Comparison of ENCODE assay signal across 8 cellular contexts in the genomic region with DNA sequence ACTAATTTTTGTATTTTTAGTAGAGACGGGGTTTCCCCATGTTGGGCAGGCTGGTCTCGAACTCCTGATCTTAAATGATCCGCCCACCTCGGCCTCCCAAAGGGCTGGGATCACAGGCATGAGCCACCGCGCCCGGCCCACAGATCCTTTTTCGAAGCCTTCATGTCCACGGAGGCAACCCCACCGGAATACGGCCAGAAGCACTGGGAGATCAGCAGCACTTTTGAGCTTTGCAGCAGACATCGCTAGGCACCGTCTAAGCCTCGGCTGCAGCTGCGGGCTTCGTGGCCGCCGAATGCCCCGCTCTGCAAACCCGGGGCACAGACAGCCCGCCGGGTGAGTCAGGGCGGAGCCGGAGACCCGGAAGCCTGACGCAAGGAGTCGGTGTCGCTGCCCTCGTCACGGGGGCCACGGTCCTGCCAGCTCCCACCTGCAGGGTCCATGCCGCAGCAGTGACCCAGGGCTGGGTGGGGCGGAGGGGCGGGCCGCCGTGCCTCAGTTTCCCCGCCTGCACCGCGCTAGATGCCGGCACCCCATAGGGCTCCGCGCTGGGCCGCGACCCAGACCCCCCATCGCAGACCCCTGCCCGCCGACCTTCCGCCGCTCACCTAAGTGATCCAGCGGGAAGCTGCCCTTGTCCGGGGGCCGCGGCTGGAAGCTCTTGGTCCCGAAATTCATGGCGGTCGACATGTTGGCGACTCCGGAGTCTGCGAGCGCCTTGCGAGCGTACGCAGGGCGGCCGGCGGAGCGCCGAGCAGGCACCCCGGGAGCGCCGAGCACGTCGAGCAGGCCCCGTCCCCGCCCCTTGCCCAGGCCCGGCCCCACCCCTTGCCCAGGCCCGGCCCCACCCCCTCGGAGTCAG. TPM values are rescaled to one million over a fixed set of nuclear protein-coding genes. Genes with fewer than 3 reads are reported as not detected.
DNase-seq lines count a peak whose midpoint lies in the region; ATAC-seq and TF ChIP-seq lines count a peak whose summit lies in the region.

A gene with protein sequence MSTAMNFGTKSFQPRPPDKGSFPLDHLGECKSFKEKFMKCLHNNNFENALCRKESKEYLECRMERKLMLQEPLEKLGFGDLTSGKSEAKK (minus strand): TSS at position 730 of the 862 bp plus-strand sequence. CDS start 40 bp downstream, at position 690.

- peak within 1 kb of the TSS; percentile 99 for H3K9ac ChIP-seq in fibroblast of lung (ENCODE audit: insufficient read depth, low read length)

- H3K4me3 ChIP-seq in fibroblast of lung (replicated peaks in 1 of 4; ENCODE audit: control extremely low read depth in 1 of 4, insufficient read depth in 1 of 4, low read depth in 3 of 4, low read length in 4 of 4) = peak within 1 kb of the TSS; percentile 66 to 98 (median 86)

- POLR2A ChIA-PET in naive thymus-derived CD8-positive, alpha-beta T cell (lab: Charles Lee) = interaction anchor here (0.5 to 4.9 kb wide), 23 partner anchors 8 to 185 kb away, joined by 3 to 41 read pairs (median 5); a partner anchor contains a TSS

- H3K79me2 ChIP-seq in fibroblast of lung (ENCODE audit: control insufficient read depth, insufficient read depth, low read length) = peaks cover 41% of the 10 kb centered on the region

- H3K4me3 Mint-ChIP-seq in activated T-helper 1 cell treated with anti-CD3 and anti-CD28 coated beads, Interleukin-12 subunit alpha, Interleukin-12 subunit beta, Interleukin-2, Interleukin-4 antibody, amounts not matched to agents 30 ng/mL and 10 ng/mL and 1 ng/mL, durations not matched to agents 14 hours and 24 hours and 36 hours = peak within 1 kb of the TSS; percentile 97
- H3K4me3 Mint-ChIP-seq in naive thymus-derived CD8-positive, alpha-beta T cell = peak within 1 kb of the TSS; percentile 83 to 95 (median 90)
- peak within 1 kb of the TSS; percentile 94 for H3K4me3 Mint-ChIP-seq in stimulated activated memory B cell treated with anti-CD40 and anti-IgM and Interleukin-4, amounts not matched to agents 10 μg/mL and 1 μg/mL and 100 μg/mL, for 72 hours

- peaks cover 11% of the 10 kb centered on the region for H3K36me3 ChIP-seq in fibroblast of lung (ENCODE audit: control insufficient read depth, insufficient read depth, low read length)

- no peaks in the 10 kb centered on the region for H3K27me3 ChIP-seq in fibroblast of lung (ENCODE audit: control insufficient read depth, insufficient read depth, low read length)

- no peaks in the 10 kb centered on the region for H3K27me3 Mint-ChIP-seq in activated T-helper 1 cell treated with anti-CD3 and anti-CD28 coated beads, Interleukin-12 subunit alpha, Interleukin-12 subunit beta, Interleukin-2, Interleukin-4 antibody, amounts not matched to agents 30 ng/mL and 10 ng/mL and 1 ng/mL, durations not matched to agents 14 hours and 24 hours and 36 hours (ENCODE audit: insufficient read depth)
- no peaks in the 10 kb centered on the region for H3K27me3 Mint-ChIP-seq in naive thymus-derived CD8-positive, alpha-beta T cell
- H3K27me3 Mint-ChIP-seq in stimulated activated memory B cell treated with anti-CD40 and anti-IgM and Interleukin-4, amounts not matched to agents 10 μg/mL and 1 μg/mL and 100 μg/mL, for 72 hours = no peaks in the 10 kb centered on the region

- H4K20me1 ChIP-seq in fibroblast of lung (ENCODE audit: control insufficient read depth, extremely low read depth, insufficient read depth, low read length) = no peaks in the 10 kb centered on the region

- H3K27ac Mint-ChIP-seq in activated T-helper 1 cell treated with anti-CD3 and anti-CD28 coated beads, Interleukin-12 subunit alpha, Interleukin-12 subunit beta, Interleukin-2, Interleukin-4 antibody, amounts not matched to agents 30 ng/mL and 10 ng/mL and 1 ng/mL, durations not matched to agents 14 hours and 24 hours and 36 hours = peak within 1 kb of the TSS; percentile 94
- peak within 1 kb of the TSS; percentile 74 to 94 (median 91) for H3K27ac Mint-ChIP-seq in naive thymus-derived CD8-positive, alpha-beta T cell
- peak within 1 kb of the TSS; percentile 91 for H3K27ac Mint-ChIP-seq in stimulated activated memory B cell treated with anti-CD40 and anti-IgM and Interleukin-4, amounts not matched to agents 10 μg/mL and 1 μg/mL and 100 μg/mL, for 72 hours

- intact Hi-C loops in activated T-helper 1 cell treated with anti-CD3 and anti-CD28 coated beads, Interleukin-12 subunit alpha, Interleukin-12 subunit beta, Interleukin-2, Interleukin-4 antibody, amounts not matched to agents 30 ng/mL and 10 ng/mL and 1 ng/mL, durations not matched to agents 14 hours and 24 hours and 36 hours (cut with micrococcal nuclease) = loop anchor here (1.0 to 10.0 kb wide), 10 partner anchors 20 to 190 kb away; a partner anchor contains a TSS

- peak within 1 kb of the TSS; percentile 98 for H3K27ac ChIP-seq in fibroblast of lung (ENCODE audit: insufficient read depth, low read length)

- H3K4me1 ChIP-seq in fibroblast of lung (ENCODE audit: control insufficient read depth, extremely low read depth, insufficient read depth, low read length) = peaks cover 3% of the 10 kb centered on the region

- H3K36me3 Mint-ChIP-seq in activated T-helper 1 cell treated with anti-CD3 and anti-CD28 coated beads, Interleukin-12 subunit alpha, Interleukin-12 subunit beta, Interleukin-2, Interleukin-4 antibody, amounts not matched to agents 30 ng/mL and 10 ng/mL and 1 ng/mL, durations not matched to agents 14 hours and 24 hours and 36 hours (ENCODE audit: low read depth) = peaks cover 20% of the 10 kb centered on the region
- H3K36me3 Mint-ChIP-seq in naive thymus-derived CD8-positive, alpha-beta T cell = peaks cover 0 to 32% (median 0%) of the 10 kb centered on the region in 3 donors
- H3K36me3 Mint-ChIP-seq in stimulated activated memory B cell treated with anti-CD40 and anti-IgM and Interleukin-4, amounts not matched to agents 10 μg/mL and 1 μg/mL and 100 μg/mL, for 72 hours = peaks cover 19% of the 10 kb centered on the region

- no peaks in the 10 kb centered on the region for H3K9me3 ChIP-seq in fibroblast of lung (ENCODE audit: control insufficient read depth, insufficient read depth, low read depth, low read length)

- H3K9me3 Mint-ChIP-seq in activated T-helper 1 cell treated with anti-CD3 and anti-CD28 coated beads, Interleukin-12 subunit alpha, Interleukin-12 subunit beta, Interleukin-2, Interleukin-4 antibody, amounts not matched to agents 30 ng/mL and 10 ng/mL and 1 ng/mL, durations not matched to agents 14 hours and 24 hours and 36 hours = no peaks in the 10 kb centered on the region
- H3K9me3 Mint-ChIP-seq in naive thymus-derived CD8-positive, alpha-beta T cell = no peaks in the 10 kb centered on the region
- H3K9me3 Mint-ChIP-seq in stimulated activated memory B cell treated with anti-CD40 and anti-IgM and Interleukin-4, amounts not matched to agents 10 μg/mL and 1 μg/mL and 100 μg/mL, for 72 hours = no peaks in the 10 kb centered on the region

- DNase-seq in DMS153 treated with DMSO at 0.1 percent for 48 hours (lab: John Stamatoyannopoulos, UW; ENCODE audit: unreplicated experiment) = peak; percentile 70
- peak; percentile 71 for DNase-seq in KBM-7
- DNase-seq in RPMI8226 = peak; percentile 94
- peak; percentile 85 for DNase-seq in activated T-helper 1 cell treated with anti-CD3 and anti-CD28 coated beads, Interleukin-12 subunit alpha, Interleukin-12 subunit beta, Interleukin-2, Interleukin-4 antibody, amounts not matched to agents 30 ng/mL and 10 ng/mL and 1 ng/mL, durations not matched to agents 14 hours and 24 hours and 36 hours (ENCODE audit: low spot score)
- peak; percentile 87 to 89 for DNase-seq in fibroblast of lung (ENCODE audit: low read depth in 2 of 2)
- peak; percentile 83 to 95 (median 90) for DNase-seq in naive thymus-derived CD8-positive, alpha-beta T cell

- H2AFZ ChIP-seq in fibroblast of lung (ENCODE audit: low read length) = peak within 1 kb of the TSS; percentile 67

- peak within 1 kb of the TSS; percentile 97 for H3K4me2 ChIP-seq in fibroblast of lung (ENCODE audit: extremely low read depth, insufficient read depth, low read length)

- peak; percentile 74 for ATAC-seq in GM21717 (IDR thresholded peaks at IDR 0.05; ENCODE audit: unreplicated experiment)
- peak; percentile 89 to 91 for ATAC-seq in naive thymus-derived CD8-positive, alpha-beta T cell
- peak; percentile 95 for ATAC-seq in stimulated activated memory B cell treated with anti-CD40 and anti-IgM and Interleukin-4, amounts not matched to agents 10 μg/mL and 1 μg/mL and 100 μg/mL, for 72 hours

- no peak for TF ChIP-seq CTCF in fibroblast of lung (conservative IDR thresholded peaks at IDR 0.05 in 1 of 2, IDR thresholded peaks at IDR 0.05 in 1 of 2; ENCODE audit: low read depth in 1 of 2, low read length in 2 of 2)

- in situ Hi-C loops in KBM-7 (cut with MboI; ENCODE audit: low pct_unique_long_range_greater_than_20kb, low sequenced_read_pairs) = no loop called here

- peaks cover 5% of the 10 kb centered on the region for H3K4me1 Mint-ChIP-seq in activated T-helper 1 cell treated with anti-CD3 and anti-CD28 coated beads, Interleukin-12 subunit alpha, Interleukin-12 subunit beta, Interleukin-2, Interleukin-4 antibody, amounts not matched to agents 30 ng/mL and 10 ng/mL and 1 ng/mL, durations not matched to agents 14 hours and 24 hours and 36 hours (ENCODE audit: low read depth)
- H3K4me1 Mint-ChIP-seq in naive thymus-derived CD8-positive, alpha-beta T cell = peaks cover 10 to 39% (median 27%) of the 10 kb centered on the region in 4 donors
- H3K4me1 Mint-ChIP-seq in stimulated activated memory B cell treated with anti-CD40 and anti-IgM and Interleukin-4, amounts not matched to agents 10 μg/mL and 1 μg/mL and 100 μg/mL, for 72 hours = peaks cover 38% of the 10 kb centered on the region

RNA-seq across cellular contexts. Expression of the gene that starts here (rescaled TPM):
- 14.3 and 18.6 TPM in 2 replicates for total RNA-seq in activated T-helper 1 cell treated with anti-CD3 and anti-CD28 coated beads, Interleukin-12 subunit alpha, Interleukin-12 subunit beta, Interleukin-2, Interleukin-4 antibody, amounts not matched to agents 30 ng/mL and 10 ng/mL and 1 ng/mL, durations not matched to agents 14 hours and 24 hours and 36 hours
- 9.2 and 11.7 TPM in 2 replicates for total RNA-seq in fibroblast of lung
- 4.0 and 4.3 TPM in 2 replicates for polyA plus RNA-seq in fibroblast of lung
- polyA plus RNA-seq in fibroblast of lung (2012) = 5.0 and 5.3 TPM in 2 replicates
- polyA minus RNA-seq in fibroblast of lung (ENCODE audit: low replicate concordance) = 1.6 and 4.4 TPM in 2 replicates
- total RNA-seq in naive thymus-derived CD8-positive, alpha-beta T cell = 10 to 100 TPM; 46.9 to 49.0 TPM
- 10 to 100 TPM; 19.3 to 21.5 (median 20.2) TPM for polyA plus RNA-seq in naive thymus-derived CD8-positive, alpha-beta T cell

Comparison
In these comparisons a context has a peak if more than half of its experiments do, and no peak if none do; other contexts are left out.
1. Peak in every context shown above with its lines: DNase-seq, ATAC-seq, H3K4me3 ChIP-seq and H3K27ac ChIP-seq.